ENCODE assay signal across 1 cellular context in the genomic region with DNA sequence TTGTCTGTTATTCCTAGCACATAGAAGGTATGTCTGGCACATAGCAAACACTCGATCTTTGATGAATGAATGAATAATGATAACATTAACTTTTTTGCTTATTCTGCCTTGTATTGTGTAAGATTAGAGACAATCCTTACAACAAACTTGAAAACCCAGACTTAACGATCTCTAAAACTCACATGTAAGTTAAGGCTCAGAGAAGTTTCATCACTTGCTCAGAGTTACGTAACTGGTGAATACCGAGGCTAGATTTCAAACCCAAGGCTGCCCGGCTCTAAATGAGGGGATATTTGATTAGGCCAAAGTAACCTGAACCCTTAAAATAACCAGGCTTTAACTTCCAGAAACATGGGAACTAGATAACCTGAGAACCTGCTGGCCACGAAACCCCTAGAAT.
TF ChIP-seq lines count a peak whose summit lies in the region.

No MANE protein-coding gene starts in this region.

TF ChIP-seq in HepG2, 621 proteins besides CTCF, POLR2A, EP300 and RAD21 (continued from another document):
- TF ChIP-seq ZNF777 (CRISPR knock-in tag; IDR thresholded peaks at IDR 0.05), result no peak
- TF ChIP-seq, protein P1, sequence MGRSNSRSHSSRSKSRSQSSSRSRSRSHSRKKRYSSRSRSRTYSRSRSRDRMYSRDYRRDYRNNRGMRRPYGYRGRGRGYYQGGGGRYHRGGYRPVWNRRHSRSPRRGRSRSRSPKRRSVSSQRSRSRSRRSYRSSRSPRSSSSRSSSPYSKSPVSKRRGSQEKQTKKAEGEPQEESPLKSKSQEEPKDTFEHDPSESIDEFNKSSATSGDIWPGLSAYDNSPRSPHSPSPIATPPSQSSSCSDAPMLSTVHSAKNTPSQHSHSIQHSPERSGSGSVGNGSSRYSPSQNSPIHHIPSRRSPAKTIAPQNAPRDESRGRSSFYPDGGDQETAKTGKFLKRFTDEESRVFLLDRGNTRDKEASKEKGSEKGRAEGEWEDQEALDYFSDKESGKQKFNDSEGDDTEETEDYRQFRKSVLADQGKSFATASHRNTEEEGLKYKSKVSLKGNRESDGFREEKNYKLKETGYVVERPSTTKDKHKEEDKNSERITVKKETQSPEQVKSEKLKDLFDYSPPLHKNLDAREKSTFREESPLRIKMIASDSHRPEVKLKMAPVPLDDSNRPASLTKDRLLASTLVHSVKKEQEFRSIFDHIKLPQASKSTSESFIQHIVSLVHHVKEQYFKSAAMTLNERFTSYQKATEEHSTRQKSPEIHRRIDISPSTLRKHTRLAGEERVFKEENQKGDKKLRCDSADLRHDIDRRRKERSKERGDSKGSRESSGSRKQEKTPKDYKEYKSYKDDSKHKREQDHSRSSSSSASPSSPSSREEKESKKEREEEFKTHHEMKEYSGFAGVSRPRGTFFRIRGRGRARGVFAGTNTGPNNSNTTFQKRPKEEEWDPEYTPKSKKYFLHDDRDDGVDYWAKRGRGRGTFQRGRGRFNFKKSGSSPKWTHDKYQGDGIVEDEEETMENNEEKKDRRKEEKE (IDR thresholded peaks at IDR 0.05), result no peak
- no peak for TF ChIP-seq MAF1 (CRISPR knock-in tag; IDR thresholded peaks at IDR 0.05; ENCODE audit: borderline replicate concordance)
TF ChIP-seq in HepG2: peak in this region for 3.
